In genomic region chr9:18819418-18819817, GRCh38 we compare ENCODE assay signal across 35 cellular contexts.
"Had no signal": no experiment of that assay in that cellular context is flagged by ENCODE, and none has a peak within 500 bp of the region (broad histone marks: within the 10 kb centered on the region; RNA-seq: fewer than 3 reads in every experiment).

No MANE protein-coding gene starts in this region.

- H3K9me3 ChIP-seq: MG63 had no signal

- H3K27me3 ChIP-seq: MG63 had no signal

- DNase-seq: Karpas-422, Kasumi-1, KBM-7, KG1, MG63, MM.1S, MV-4-11, NCI-H1048, NCI-H1092, NCI-H1092 treated with DMSO at 0.1 percent for 48 hours, NCI-H1105, NCI-H1105 treated with DMSO at 0.1 percent for 48 hours, NCI-H1417, NCI-H1417 treated with DMSO at 0.1 percent for 48 hours, NCI-H1436, NCI-H1436 treated with DMSO at 0.1 percent for 48 hours, NCI-H146, NCI-H1694, NCI-H1694 treated with DMSO at 0.1 percent for 48 hours, NCI-H187, NCI-H187 treated with DMSO at 0.1 percent for 48 hours, NCI-H1930, NCI-H2029, NCI-H2029 treated with DMSO at 0.1 percent for 48 hours, NCI-H2081, NCI-H2081 treated with DMSO at 0.1 percent for 48 hours, NCI-H2107, NCI-H2171, NCI-H2171 treated with DMSO at 0.1 percent for 48 hours, NCI-H2227 treated with DMSO at 0.1 percent for 48 hours, NCI-H226, NCI-H345, NCI-H446, NCI-H446 treated with DMSO at 0.1 percent for 48 hours had no signal

- H3K4me3 ChIP-seq: MG63 had no signal

- H3K27ac ChIP-seq: KMS-11 had no signal
